Comparison of ENCODE assay signal across 8 cellular contexts in the genomic region with DNA sequence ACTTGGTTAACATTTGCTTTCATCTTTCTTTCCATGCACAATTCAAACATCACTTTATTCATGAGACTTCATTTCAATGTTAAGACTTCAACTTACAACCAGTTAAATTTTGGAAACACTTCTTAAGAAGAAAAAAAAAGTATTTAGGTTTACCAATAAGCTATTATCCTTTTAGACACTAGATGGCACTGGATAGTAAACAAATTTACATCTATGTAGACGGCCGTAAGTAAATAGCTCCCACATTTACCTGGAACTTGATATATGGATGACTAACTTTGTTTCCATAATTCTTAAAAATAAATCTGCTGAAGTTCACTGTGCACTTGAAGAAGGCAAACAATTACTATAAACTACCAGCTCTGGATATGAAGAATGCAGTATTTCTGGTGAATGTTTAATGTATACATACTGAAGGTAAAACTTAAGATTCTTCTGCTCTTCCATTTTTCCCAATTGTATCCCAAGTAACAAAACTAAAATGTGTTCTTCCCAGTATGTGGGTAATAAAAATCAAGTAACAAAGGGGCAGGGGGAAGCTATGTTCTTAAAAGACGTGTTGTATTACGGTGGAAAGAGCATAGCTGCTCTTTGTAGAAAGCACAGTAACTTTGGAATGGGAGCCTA.
A peak's percentile ranks its signal among the peaks of the same experiment; 100 is the strongest.
DNase-seq lines count a peak whose midpoint lies in the region; ATAC-seq and TF ChIP-seq lines count a peak whose summit lies in the region.

No MANE protein-coding gene starts in this region.

- H3K27ac Mint-ChIP-seq in Caco-2 (ENCODE audit: unreplicated experiment), result no peak overlapping the region
- no peak overlapping the region for H3K27ac Mint-ChIP-seq in naive thymus-derived CD4-positive, alpha-beta T cell

- intact Hi-C loops in Caco-2 (cut with micrococcal nuclease; ENCODE audit: unreplicated experiment), result loop anchor here (1.0 to 10.0 kb wide), 5 partner anchors 122 to 410 kb away; partner anchors contain the start of gene PDE10A
- intact Hi-C loops in dorsolateral prefrontal cortex (cut with DNase I), result loop anchor here (2.0 to 10.0 kb wide), 4 partner anchors 217 to 665 kb away; no protein-coding TSS in a partner anchor
- intact Hi-C loops in ovary (cut with DNase I), result loop anchor here in 2 of 4 donors (10.0 kb wide), 1 partner anchor 415 kb away; no protein-coding TSS in a partner anchor
- intact Hi-C loops in naive thymus-derived CD4-positive, alpha-beta T cell (cut with micrococcal nuclease), result loop anchor here in 1 of 2 donors (1.0 to 5.0 kb wide), 2 partner anchors 222 to 410 kb away; partner anchors contain the start of gene PDE10A

- H3K4me1 Mint-ChIP-seq in Caco-2 (ENCODE audit: low read depth, unreplicated experiment), result no peaks in the 10 kb centered on the region
- no peaks in the 10 kb centered on the region for H3K4me1 Mint-ChIP-seq in naive thymus-derived CD4-positive, alpha-beta T cell

- H3K36me3 Mint-ChIP-seq in Caco-2 (ENCODE audit: insufficient read depth, unreplicated experiment), result no peaks in the 10 kb centered on the region
- H3K36me3 Mint-ChIP-seq in naive thymus-derived CD4-positive, alpha-beta T cell, result no peaks in the 10 kb centered on the region

- H3K9me3 Mint-ChIP-seq in Caco-2 (ENCODE audit: unreplicated experiment), result peaks cover 8% of the 10 kb centered on the region
- H3K9me3 Mint-ChIP-seq in naive thymus-derived CD4-positive, alpha-beta T cell, result peaks cover 0 to 13% (median 0%) of the 10 kb centered on the region in 11 donors

- H3K9me3 ChIP-seq in Caco-2 (peaks cover 8% of the 10 kb centered on the region; the same call in 1 of the 2 replicates), ovary (no peaks in the 10 kb centered on the region)
- H3K9me3 ChIP-seq in naive thymus-derived CD4-positive, alpha-beta T cell (ENCODE audit: control insufficient read depth in 2 of 3, low read length in 3 of 3), result no peaks in the 10 kb centered on the region

- no peak for TF ChIP-seq EP300 in ovary (IDR thresholded peaks at IDR 0.05)

- no peaks in the 10 kb centered on the region for H3K36me3 ChIP-seq in Caco-2 (ENCODE audit: control insufficient read depth, insufficient read depth, low read length)
- no peaks in the 10 kb centered on the region for H3K36me3 ChIP-seq in H7 (replicated peaks; ENCODE audit: control insufficient read depth, insufficient read depth, low read length)
- no peaks in the 10 kb centered on the region for H3K36me3 ChIP-seq in ovary
- H3K36me3 ChIP-seq in naive thymus-derived CD4-positive, alpha-beta T cell (ENCODE audit: control insufficient read depth in 2 of 3, insufficient read depth in 3 of 3, low read length in 3 of 3), result no peaks in the 10 kb centered on the region

- no peak overlapping the region for H3K4me3 ChIP-seq in Caco-2 (ENCODE audit: low read depth, low read length)
- H3K4me3 ChIP-seq in H7 (ENCODE audit: insufficient read depth, low read depth, low read length), result no peak overlapping the region
- H3K4me3 ChIP-seq in dorsolateral prefrontal cortex, result no peak overlapping the region
- no peak overlapping the region for H3K4me3 ChIP-seq in ovary
- H3K4me3 ChIP-seq in naive thymus-derived CD4-positive, alpha-beta T cell (ENCODE audit: low read length), result no peak overlapping the region

- H3K27ac ChIP-seq in dorsolateral prefrontal cortex (no peak overlapping the region), ovary (no peak overlapping the region)
- no peak overlapping the region for H3K27ac ChIP-seq in naive thymus-derived CD4-positive, alpha-beta T cell (ENCODE audit: low read depth, low read length)

- BruUV-seq in Caco-2 (replicated peaks; lab: Mats Ljungman, UMichigan), result no TSS peak

- no peak for TF ChIP-seq POLR2A in ovary (IDR thresholded peaks at IDR 0.05)

- H3K4me3 Mint-ChIP-seq in Caco-2 (ENCODE audit: unreplicated experiment), result no peak overlapping the region
- no peak overlapping the region for H3K4me3 Mint-ChIP-seq in naive thymus-derived CD4-positive, alpha-beta T cell

- DNase-seq in Caco-2, result no peak
- peak; percentile 10 for DNase-seq in H7
- DNase-seq in NCI-H446 treated with DMSO at 0.1 percent for 48 hours (lab: John Stamatoyannopoulos, UW), result peak; percentile 8
- DNase-seq in dorsolateral prefrontal cortex, result no peak
- DNase-seq in ovary, result no peak
- DNase-seq in ureter (ENCODE audit: low spot score), result no peak
- DNase-seq in naive thymus-derived CD4-positive, alpha-beta T cell, result no peak

- H3K27me3 ChIP-seq in Caco-2 (replicated peaks; ENCODE audit: control insufficient read depth, insufficient read depth, low read length), result no peaks in the 10 kb centered on the region
- H3K27me3 ChIP-seq in H7 (ENCODE audit: control insufficient read depth, insufficient read depth, low read length), result no peaks in the 10 kb centered on the region
- no peaks in the 10 kb centered on the region for H3K27me3 ChIP-seq in dorsolateral prefrontal cortex
- no peaks in the 10 kb centered on the region for H3K27me3 ChIP-seq in ovary
- no peaks in the 10 kb centered on the region for H3K27me3 ChIP-seq in naive thymus-derived CD4-positive, alpha-beta T cell (ENCODE audit: control insufficient read depth in 2 of 2, insufficient read depth in 2 of 2, low read length in 2 of 2)

- WGBS in ovary, 3 donors, result 41 to 48% (median 44%) methylated on average over 4 of the region's 4 CpGs

- TF ChIP-seq CTCF in Caco-2 (IDR thresholded peaks at IDR 0.05; ENCODE audit: insufficient read depth in 1 of 2, low read depth in 1 of 2, low read length in 1 of 2, severe bottlenecking in 1 of 2, unreplicated experiment in 1 of 2), result peak; percentile 30 to 47
- TF ChIP-seq CTCF in dorsolateral prefrontal cortex (IDR thresholded peaks at IDR 0.05 in 54 of 56, conservative IDR thresholded peaks at IDR 0.05 in 2 of 56; ENCODE audit: low read depth in 1 of 56, partially characterized antibody in 56 of 56), result peak; percentile 50 to 88 (median 70)
- peak in 2 of 3 donors; percentile 42 to 48 for TF ChIP-seq CTCF in ovary (IDR thresholded peaks at IDR 0.05)

- POLR2A ChIA-PET in Caco-2 (lab: Charles Lee), result no interaction called here
- POLR2A ChIA-PET in naive thymus-derived CD4-positive, alpha-beta T cell (lab: Charles Lee), result no interaction called here

- H3K27me3 Mint-ChIP-seq in Caco-2 (ENCODE audit: insufficient read depth, unreplicated experiment), result no peaks in the 10 kb centered on the region
- no peaks in the 10 kb centered on the region for H3K27me3 Mint-ChIP-seq in naive thymus-derived CD4-positive, alpha-beta T cell

- CTCF ChIA-PET in Caco-2 (lab: Charles Lee), result interaction anchor here (0.5 to 1.5 kb wide), 10 partner anchors 17 to 1992 kb away, joined by 3 to 14 read pairs (median 3); no protein-coding TSS in a partner anchor
- CTCF ChIA-PET in naive thymus-derived CD4-positive, alpha-beta T cell (lab: Charles Lee), result no interaction called here

- no peak for ATAC-seq in HG03175 (IDR thresholded peaks at IDR 0.05; ENCODE audit: unreplicated experiment)
- no peak for ATAC-seq in naive thymus-derived CD4-positive, alpha-beta T cell

- no peaks in the 10 kb centered on the region for H3K4me1 ChIP-seq in Caco-2
- H3K4me1 ChIP-seq in ovary (ENCODE audit: insufficient read depth), result no peaks in the 10 kb centered on the region
- no peaks in the 10 kb centered on the region for H3K4me1 ChIP-seq in naive thymus-derived CD4-positive, alpha-beta T cell (ENCODE audit: control insufficient read depth in 2 of 2, insufficient read depth in 2 of 2, low read length in 2 of 2)

Comparison
In these comparisons a context has a peak if more than half of its experiments do, and no peak if none do; other contexts are left out.
1. DNase-seq: peak in H7 (single experiment) and NCI-H446 treated with DMSO at 0.1 percent for 48 hours (single experiment); none in Caco-2 (0 of 2), dorsolateral prefrontal cortex (0 of 10), ovary (0 of 5), ureter (single experiment) and naive thymus-derived CD4-positive, alpha-beta T cell (0 of 9).
2. Peak in every context shown above with its lines, with median percentiles within 50 percentile points of each other: CTCF ChIP-seq.